18 cellular contexts compared by ENCODE assay signal in the genomic region with DNA sequence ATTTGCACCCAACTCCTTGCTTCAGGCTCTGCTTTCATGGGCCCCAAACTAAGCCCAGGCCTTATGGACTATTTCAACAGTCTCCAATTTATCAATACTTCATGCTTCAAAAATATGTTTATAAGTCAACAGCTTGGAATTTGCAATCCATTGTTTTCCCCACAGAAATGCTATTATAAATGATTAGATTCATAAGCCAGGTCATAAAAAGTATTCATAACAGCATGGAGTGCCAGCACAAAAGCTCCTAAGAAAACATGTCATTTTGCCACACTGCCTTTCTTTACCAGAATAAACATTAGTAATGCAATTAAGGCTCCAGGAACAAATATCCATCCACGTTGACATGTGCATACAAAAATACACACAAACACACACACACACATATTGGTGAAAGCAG. TPM values are rescaled to one million over a fixed set of nuclear protein-coding genes. Genes with fewer than 3 reads are reported as not detected.
DNase-seq lines count a peak whose midpoint lies in the region; ATAC-seq and TF ChIP-seq lines count a peak whose summit lies in the region.
"Had no signal": no experiment of that assay in that cellular context is flagged by ENCODE, and none has a peak within 500 bp of the region (broad histone marks: within the 10 kb centered on the region; RNA-seq: fewer than 3 reads in every experiment).

No MANE protein-coding gene starts in this region.

- H2BK12ac ChIP-seq in mesenchymal stem cell (ENCODE audit: low read length in 2 of 2) = peak overlapping the region in 1 of 2 experiments; percentile 45

- peaks cover 100% of the 10 kb centered on the region for H3K79me2 ChIP-seq in SK-N-SH (ENCODE audit: insufficient read depth)

- POLR2A ChIA-PET in SK-N-SH (lab: Yijun Ruan, JAX) = no interaction called here
- POLR2A ChIA-PET in CD4-positive, alpha-beta memory T cell (lab: Charles Lee; ENCODE audit: partially characterized antibody) = interaction anchor here (0.6 kb wide), 1 partner anchor 118 kb away, joined by 3 read pairs; no protein-coding TSS in a partner anchor

- H3K14ac ChIP-seq in mesenchymal stem cell (ENCODE audit: low read length in 2 of 2) = no peak overlapping the region

- no peak overlapping the region for H3K9ac ChIP-seq in SK-N-SH
- no peak overlapping the region for H3K9ac ChIP-seq in mesenchymal stem cell (ENCODE audit: low read length)
- H3K9ac ChIP-seq: BLaER1 had no signal

- TF ChIP-seq RAD21 in SK-N-SH (IDR thresholded peaks at IDR 0.05; ENCODE audit: low read length) = no peak

- peaks cover 2 to 4% of the 10 kb centered on the region in 2 donors for H3K36me3 Mint-ChIP-seq in CD4-positive, alpha-beta memory T cell
- peaks cover 2% of the 10 kb centered on the region for H3K36me3 Mint-ChIP-seq in T-helper 17 cell (ENCODE audit: low read depth)

- no peak overlapping the region for H2BK15ac ChIP-seq in mesenchymal stem cell (ENCODE audit: low read depth, poor library complexity, severe bottlenecking)

- H2AFZ ChIP-seq in SK-N-SH (ENCODE audit: low read depth) (no peak overlapping the region), mesenchymal stem cell (ENCODE audit: low read depth, low read length) (no peak overlapping the region)

- H3K4me3 Mint-ChIP-seq in CD4-positive, alpha-beta memory T cell = peak overlapping the region in 5 of 8 donors; percentile 13 to 71 (median 60)
- no peak overlapping the region for H3K4me3 Mint-ChIP-seq in T-helper 17 cell

- H4K91ac ChIP-seq in mesenchymal stem cell (ENCODE audit: low read length) = no peak overlapping the region

- TF ChIP-seq CTCF in SK-N-SH (IDR thresholded peaks at IDR 0.05) = no peak

- H3K9me3 ChIP-seq in SK-N-SH (no peaks in the 10 kb centered on the region), T-helper 17 cell (ENCODE audit: control insufficient read depth, low read length, poor library complexity, severe bottlenecking) (no peaks in the 10 kb centered on the region), mesenchymal stem cell (ENCODE audit: control insufficient read depth, low read length) (no peaks in the 10 kb centered on the region)
- no peaks in the 10 kb centered on the region for H3K9me3 ChIP-seq in CD4-positive, alpha-beta memory T cell (ENCODE audit: control insufficient read depth in 1 of 2, low read length in 2 of 2)
- H3K9me3 ChIP-seq: BLaER1, SJCRH30 had no signal

- CTCF ChIA-PET in SK-N-SH (lab: Yijun Ruan, JAX) = interaction anchor here (2.2 kb wide), 1 partner anchor 29 kb away, joined by 7 read pairs; no protein-coding TSS in a partner anchor
- CTCF ChIA-PET in CD4-positive, alpha-beta memory T cell (lab: Charles Lee; ENCODE audit: partially characterized antibody) = interaction anchor here (4.8 kb wide), 1 partner anchor 30 kb away, joined by 37 read pairs; the partner anchor contains the start of gene OSBPL3

- no peaks in the 10 kb centered on the region for H3K27me3 ChIP-seq in SK-N-SH (ENCODE audit: insufficient read depth)
- H3K27me3 ChIP-seq in CD4-positive, alpha-beta memory T cell (ENCODE audit: insufficient read depth, low read length) = no peaks in the 10 kb centered on the region
- no peaks in the 10 kb centered on the region for H3K27me3 ChIP-seq in mesenchymal stem cell (ENCODE audit: control insufficient read depth in 1 of 2, insufficient read depth in 1 of 2, low read length in 2 of 2)
- H3K27me3 ChIP-seq: BLaER1, SJCRH30 had no signal

- DNase-seq in SK-N-SH (no peak), T-helper 17 cell (no peak), mesenchymal stem cell (no peak)
- DNase-seq in CD4-positive, alpha-beta memory T cell = no peak
- DNase-seq: DND-41, GDM1, IMR-90, Kasumi-1, NCI-H1105 treated with DMSO at 0.1 percent for 48 hours, NCI-H187 treated with DMSO at 0.1 percent for 48 hours, NCI-H345, NCI-H526, SJCRH30 had no signal

- no peak overlapping the region for H2BK120ac ChIP-seq in mesenchymal stem cell (ENCODE audit: low read depth, low read length)

- no peak overlapping the region for H3K27ac ChIP-seq in SK-N-SH (ENCODE audit: low read depth in 2 of 2, low read length in 1 of 2)
- no peak overlapping the region for H3K27ac ChIP-seq in CD4-positive, alpha-beta memory T cell (ENCODE audit: low read depth, low read length)
- H3K27ac ChIP-seq in mesenchymal stem cell (ENCODE audit: low read length, poor library complexity, severe bottlenecking) = no peak overlapping the region
- H3K27ac ChIP-seq: BLaER1, SJCRH30 had no signal

- no peaks in the 10 kb centered on the region for H3K36me3 ChIP-seq in SK-N-SH (replicated peaks in 1 of 2; ENCODE audit: control insufficient read depth in 1 of 2, insufficient read depth in 2 of 2, low read length in 1 of 2)
- no peaks in the 10 kb centered on the region for H3K36me3 ChIP-seq in CD4-positive, alpha-beta memory T cell (ENCODE audit: insufficient read depth, low read length)
- no peaks in the 10 kb centered on the region for H3K36me3 ChIP-seq in mesenchymal stem cell (ENCODE audit: control insufficient read depth in 1 of 2, insufficient read depth in 2 of 2, low read depth in 1 of 2, low read length in 2 of 2)
- H3K36me3 ChIP-seq: BLaER1, SJCRH30 had no signal

- no peaks in the 10 kb centered on the region for H3K9me2 ChIP-seq in SK-N-SH

- H3K27ac Mint-ChIP-seq in CD4-positive, alpha-beta memory T cell = peak overlapping the region in 2 of 7 donors; percentile 42 to 71
- peak overlapping the region; percentile 62 for H3K27ac Mint-ChIP-seq in T-helper 17 cell

- peaks cover 3% of the 10 kb centered on the region for H3F3A ChIP-seq in SK-N-SH (replicated peaks; ENCODE audit: insufficient read depth)

- no peak for TF ChIP-seq EP300 in SK-N-SH (IDR thresholded peaks at IDR 0.05; ENCODE audit: borderline replicate concordance in 1 of 2, low read depth in 1 of 2, low read length in 1 of 2)

- H3K4me1 ChIP-seq in SK-N-SH (ENCODE audit: control insufficient read depth in 1 of 2, insufficient read depth in 2 of 2, low read depth in 1 of 2, low read length in 1 of 2) (peaks cover 2 to 14% of the 10 kb centered on the region in 2 experiments; a peak in 3 of 4 replicates), mesenchymal stem cell (ENCODE audit: control insufficient read depth, insufficient read depth, low read depth, low read length) (peaks cover 3% of the 10 kb centered on the region)
- peaks cover 58% of the 10 kb centered on the region for H3K4me1 ChIP-seq in CD4-positive, alpha-beta memory T cell (ENCODE audit: insufficient read depth, low read length)
- H3K4me1 ChIP-seq: SJCRH30 had no signal

- no peaks in the 10 kb centered on the region for H3K27me3 Mint-ChIP-seq in CD4-positive, alpha-beta memory T cell
- H3K27me3 Mint-ChIP-seq in T-helper 17 cell = no peaks in the 10 kb centered on the region

- H3K4me1 Mint-ChIP-seq in CD4-positive, alpha-beta memory T cell = peaks cover 59 to 98% (median 82%) of the 10 kb centered on the region in 4 donors
- peaks cover 61% of the 10 kb centered on the region for H3K4me1 Mint-ChIP-seq in T-helper 17 cell

- H4K20me1 ChIP-seq in SK-N-SH (ENCODE audit: insufficient read depth) = no peaks in the 10 kb centered on the region
- H4K20me1 ChIP-seq: BLaER1 had no signal

- peaks cover 20% of the 10 kb centered on the region for H3K79me1 ChIP-seq in mesenchymal stem cell (replicated peaks; ENCODE audit: low read length, poor library complexity, severe bottlenecking)

- H4K8ac ChIP-seq in mesenchymal stem cell (ENCODE audit: low read length) = peak overlapping the region; percentile 21

- no peak overlapping the region for H3K4ac ChIP-seq in mesenchymal stem cell (ENCODE audit: low read depth in 1 of 2, low read length in 2 of 2)

- intact Hi-C loops in CD4-positive, alpha-beta memory T cell (cut with micrococcal nuclease) = no loop called here

- ATAC-seq in SK-N-SH treated with all-trans-retinoic acid at 6 μM for 48 hours (no peak; the same call in 2 of the 3 replicates), T-helper 17 cell (no peak), HG03196 (IDR thresholded peaks at IDR 0.05; ENCODE audit: unreplicated experiment) (no peak), HG03469 (IDR thresholded peaks at IDR 0.05; ENCODE audit: unreplicated experiment) (no peak), GM19397 (IDR thresholded peaks at IDR 0.05; ENCODE audit: unreplicated experiment) (no peak)

- WGBS in SK-N-SH (ENCODE audit: low lambda C conversion rate) = 73% methylated on average over 1 of the region's 1 CpG
- 75% methylated on average over 1 of the region's 1 CpG for WGBS in mesenchymal stem cell

- H3K4me2 ChIP-seq in SK-N-SH = no peak overlapping the region
- H3K4me2 ChIP-seq in mesenchymal stem cell (ENCODE audit: low read length, poor library complexity, severe bottlenecking) = no peak overlapping the region
- H3K4me2 ChIP-seq: BLaER1 had no signal

- H2BK5ac ChIP-seq in mesenchymal stem cell (ENCODE audit: low read depth, low read length, poor library complexity, severe bottlenecking) = no peak overlapping the region

- H3K4me3 ChIP-seq in SK-N-SH (ENCODE audit: low read depth in 2 of 2, low read length in 1 of 2) = no peak overlapping the region
- H3K4me3 ChIP-seq in CD4-positive, alpha-beta memory T cell (ENCODE audit: low read length in 2 of 2) = no peak overlapping the region
- H3K4me3 ChIP-seq in mesenchymal stem cell (ENCODE audit: insufficient read depth in 1 of 2, low read depth in 1 of 2, low read length in 2 of 2) = no peak overlapping the region
- H3K4me3 ChIP-seq: BLaER1, SJCRH30 had no signal

- no peak overlapping the region for H2AK5ac ChIP-seq in mesenchymal stem cell (ENCODE audit: low read length, severe bottlenecking)

- H3K23ac ChIP-seq in mesenchymal stem cell (ENCODE audit: low read length in 2 of 2) = no peak overlapping the region

- peak overlapping the region in 1 of 2 experiments; percentile 71 for H3K18ac ChIP-seq in mesenchymal stem cell (ENCODE audit: low read depth in 1 of 2, low read length in 2 of 2)

- H3K9me3 Mint-ChIP-seq in CD4-positive, alpha-beta memory T cell = no peaks in the 10 kb centered on the region

TF ChIP-seq in SK-N-SH, 30 proteins besides CTCF, POLR2A, EP300 and RAD21 (continues in another document):
- no peak for TF ChIP-seq FOSL2 (IDR thresholded peaks at IDR 0.05; ENCODE audit: borderline replicate concordance, low read depth)
- TF ChIP-seq TEAD4 (IDR thresholded peaks at IDR 0.05; ENCODE audit: borderline replicate concordance, insufficient read depth) = 0 out of 2 replicates have a peak, but pooled peaks have one; percentile 18
- TF ChIP-seq TCF12 (IDR thresholded peaks at IDR 0.05) = peak; percentile 53

TF ChIP-seq in SK-N-SH treated with all-trans-retinoic acid at 6 μM for 48 hours, 23 proteins besides CTCF, POLR2A, EP300 and RAD21:
- no peak for TF ChIP-seq BACH2 (CRISPR knock-in tag; IDR thresholded peaks at IDR 0.05; ENCODE audit: borderline replicate concordance)
- TF ChIP-seq OSR1 (CRISPR knock-in tag; IDR thresholded peaks at IDR 0.05) = no peak
- TF ChIP-seq ZNF565 (CRISPR knock-in tag; conservative IDR thresholded peaks at IDR 0.05; ENCODE audit: low read depth) = no peak
- no peak for TF ChIP-seq ZFP30 (CRISPR knock-in tag; IDR thresholded peaks at IDR 0.05)
TF ChIP-seq in SK-N-SH treated with all-trans-retinoic acid at 6 μM for 48 hours: peak in this region for 0.

RNA-seq across cellular contexts. Expression of gene OSBPL3, which starts 30.1 kb away (rescaled TPM):
- polyA plus RNA-seq in SK-N-SH (2012; rRNA removed) = 22.6 and 23.2 TPM in 2 replicates
- 19.3 and 20.5 TPM in 2 replicates for polyA plus RNA-seq in SK-N-SH (2012; cell fraction: cytosol; rRNA removed)
- 53.0 and 90.2 TPM in 2 replicates for polyA plus RNA-seq in SK-N-SH (2012; cell fraction: nucleus; rRNA removed)
- 10 to 100 TPM; 61.2 to 72.7 TPM for total RNA-seq in CD4-positive, alpha-beta memory T cell
- 10 to 100 TPM in 1 of 2 donors, 1 to 10 TPM in 1; 6.9 to 19.7 TPM for polyA plus RNA-seq in CD4-positive, alpha-beta memory T cell
- total RNA-seq in T-helper 17 cell = 10 to 100 TPM; 54.8 to 54.9 TPM
- polyA plus RNA-seq in mesenchymal stem cell (2013, experiment 1 of 2) = 7.8 TPM
- 7.5 TPM for polyA plus RNA-seq in mesenchymal stem cell (2013, experiment 2 of 2)
